Comparison of ENCODE assay signal across 11 cellular contexts in genomic region chr6:147530132-147531060, GRCh38. TPM values are rescaled to one million over a fixed set of nuclear protein-coding genes. Genes with fewer than 3 reads are reported as not detected.
DNase-seq lines count a peak whose midpoint lies in the region; ATAC-seq, FAIRE-seq and TF ChIP-seq lines count a peak whose summit lies in the region.
"Had no signal": no experiment of that assay in that cellular context is flagged by ENCODE, and none has a peak within 500 bp of the region (broad histone marks: within the 10 kb centered on the region; RNA-seq: fewer than 3 reads in every experiment).

No MANE protein-coding gene starts in this region.

- peaks cover 14 to 15% of the 10 kb centered on the region in 2 donors for H3K4me1 ChIP-seq in kidney (ENCODE audit: control insufficient read depth in 1 of 2, insufficient read depth in 1 of 2, low read depth in 1 of 2, low read length in 2 of 2)
- no peaks in the 10 kb centered on the region for H3K4me1 ChIP-seq in gastrocnemius medialis

- no peak overlapping the region for H3K9ac ChIP-seq in kidney (ENCODE audit: low read length in 2 of 2)

- TF ChIP-seq CTCF in kidney (IDR thresholded peaks at IDR 0.05; ENCODE audit: borderline replicate concordance, extremely low read depth, insufficient read depth) = no peak
- TF ChIP-seq CTCF in gastrocnemius medialis (IDR thresholded peaks at IDR 0.05 in 4 of 5, conservative IDR thresholded peaks at IDR 0.05 in 1 of 5) = no peak

- ATAC-seq in gastrocnemius medialis = no peak
- ATAC-seq: naive thymus-derived CD4-positive, alpha-beta T cell had no signal

- intact Hi-C loops in kidney (cut with DNase I) = no loop called here
- intact Hi-C loops in posterior vena cava (cut with DNase I) = no loop called here
- intact Hi-C loops in gastrocnemius medialis (cut with DNase I; ENCODE audit: low total_unique reads) = no loop called here

- DNase-seq in DMS79 treated with DMSO at 0.1 percent for 48 hours (lab: John Stamatoyannopoulos, UW) = peak; percentile 4
- no peak for DNase-seq in DMS79 (lab: John Stamatoyannopoulos, UW)
- peak; percentile 59 for DNase-seq in H4 (ENCODE audit: low spot score)
- DNase-seq in NCI-H146 (lab: John Stamatoyannopoulos, UW) = peak; percentile 92
- no peak for DNase-seq in kidney
- no peak for DNase-seq in posterior vena cava (ENCODE audit: low spot score)
- no peak for DNase-seq in gastrocnemius medialis
- no peak for DNase-seq in NK-92 treated with Interleukin-12 subunit alpha and Interleukin-12 subunit beta, amount 100 ng/mL, for 24 hours (lab: John Stamatoyannopoulos, UW)
- DNase-seq: activated CD4-positive, CD25-positive, alpha-beta regulatory T cell had no signal

- H3K36me3 ChIP-seq in kidney (ENCODE audit: control insufficient read depth in 1 of 2, insufficient read depth in 2 of 2, low read length in 2 of 2) (no peaks in the 10 kb centered on the region), gastrocnemius medialis (no peaks in the 10 kb centered on the region)

- in situ Hi-C loops in gastrocnemius medialis (cut with MboI; ENCODE audit: low sequenced_read_pairs in 4 of 4) = no loop called here

- no peaks in the 10 kb centered on the region for H3K27me3 ChIP-seq in gastrocnemius medialis

- TF ChIP-seq POLR2A in gastrocnemius medialis (IDR thresholded peaks at IDR 0.05) = no peak

- H3K9me3 ChIP-seq in kidney (ENCODE audit: control insufficient read depth in 1 of 2, low read length in 2 of 2) (no peaks in the 10 kb centered on the region), gastrocnemius medialis (no peaks in the 10 kb centered on the region)

- H3K4me3 ChIP-seq in kidney (ENCODE audit: low read length in 2 of 2) (peak overlapping the region; percentile 19 to 43), gastrocnemius medialis (no peak overlapping the region)

- H3K27ac ChIP-seq in kidney (ENCODE audit: low read depth in 2 of 2, low read length in 2 of 2) (peak overlapping the region in 1 of 2 donors; percentile 61), gastrocnemius medialis (no peak overlapping the region)
- H3K27ac ChIP-seq: 22Rv1 had no signal

- FAIRE-seq in kidney (lab: Jason Lieb, UNC) = peak; percentile 91

RNA-seq across cellular contexts. Expression of gene SAMD5, which starts 21.9 kb away (rescaled TPM):
- 0.84 and 2.1 TPM in 2 replicates for total RNA-seq in H4 (2014; rRNA removed; shearing (Covaris generic))
- total RNA-seq in kidney = 9.2 TPM
- 11.1 TPM for polyA plus RNA-seq in kidney (ENCODE audit: insufficient read depth, low read depth, low replicate concordance)
- total RNA-seq in posterior vena cava = 1 to 10 TPM; 1.2 to 1.9 TPM
- total RNA-seq in gastrocnemius medialis = under 1 TPM in 3 of 4 donors, not detected in 1; 0.07 to 0.36 (median 0.07) TPM
- total RNA-seq: naive thymus-derived CD4-positive, alpha-beta T cell had no signal
- polyA plus RNA-seq: naive thymus-derived CD4-positive, alpha-beta T cell had no signal

Comparison
In these comparisons a context has a peak if more than half of its experiments do, and no peak if none do; other contexts are left out.
1. DNase-seq: peak in DMS79 treated with DMSO at 0.1 percent for 48 hours (single experiment), H4 (single experiment) and NCI-H146 (single experiment); none in DMS79 (single experiment), kidney (single experiment), posterior vena cava (single experiment), gastrocnemius medialis (0 of 2) and NK-92 treated with Interleukin-12 subunit alpha and Interleukin-12 subunit beta, amount 100 ng/mL, for 24 hours (single experiment).
2. H3K4me3 ChIP-seq: peak in kidney (2 of 2); none in gastrocnemius medialis (0 of 4).